19 cellular contexts compared by ENCODE assay signal in the genomic region with DNA sequence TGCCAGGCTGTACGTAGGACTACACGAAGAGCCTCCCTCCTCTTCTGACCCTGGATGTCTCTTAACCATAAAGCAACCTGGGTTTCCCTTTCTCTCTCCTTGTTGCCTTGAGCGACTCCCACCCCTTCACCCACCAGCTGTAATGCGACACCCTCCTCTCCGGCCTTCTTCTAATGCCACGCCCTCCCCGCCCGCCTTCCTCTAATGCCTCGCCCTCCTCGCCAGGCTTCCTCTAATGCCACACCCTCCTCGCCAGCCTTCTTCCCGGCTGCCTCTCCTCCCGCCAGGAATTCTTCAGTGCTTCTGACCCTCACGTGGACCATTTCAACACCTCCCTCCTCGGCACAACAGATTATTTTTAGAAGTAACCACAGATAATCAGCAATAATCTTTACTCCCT.
DNase-seq lines count a peak whose midpoint lies in the region; ATAC-seq and TF ChIP-seq lines count a peak whose summit lies in the region.
"Had no signal": no experiment of that assay in that cellular context is flagged by ENCODE, and none has a peak within 500 bp of the region (broad histone marks: within the 10 kb centered on the region; RNA-seq: fewer than 3 reads in every experiment).

No MANE protein-coding gene starts in this region.

- no peak overlapping the region for H3K4me3 ChIP-seq in NT2/D1 (ENCODE audit: insufficient read length, low read depth)
- no peak overlapping the region for H3K4me3 ChIP-seq in transverse colon
- H3K4me3 ChIP-seq: A549, gastrocnemius medialis, ovary, skin epidermis had no signal

- 10 to 24% methylated on average over 14 to 15 of the region's 15 CpGs for WGBS in transverse colon (ENCODE audit: low coverage in 1 of 2), 2 donors

- in situ Hi-C loops in transverse colon (cut with MboI; ENCODE audit: low pct_ligation_motif_present in 1 of 4, low pct_unique_long_range_greater_than_20kb in 1 of 4, low sequenced_read_pairs in 3 of 4) = no loop called here

- TF ChIP-seq POLR2A in transverse colon (IDR thresholded peaks at IDR 0.05) = no peak

- no peak for TF ChIP-seq CTCF in transverse colon (IDR thresholded peaks at IDR 0.05)

- H3K27ac ChIP-seq in transverse colon = no peak overlapping the region
- H3K27ac ChIP-seq: A549, gastrocnemius medialis, ovary, skin epidermis had no signal

- H3K4me1 ChIP-seq in NT2/D1 (ENCODE audit: insufficient read depth, insufficient read length) = peaks cover 10% of the 10 kb centered on the region
- H3K4me1 ChIP-seq in transverse colon = no peaks in the 10 kb centered on the region
- H3K4me1 ChIP-seq: gastrocnemius medialis had no signal

- TF ChIP-seq EP300 in transverse colon (IDR thresholded peaks at IDR 0.05; ENCODE audit: low read depth) = no peak

- H3K9me3 ChIP-seq in NT2/D1 (ENCODE audit: insufficient read depth, low read length) = no peaks in the 10 kb centered on the region
- H3K9me3 ChIP-seq in transverse colon = no peaks in the 10 kb centered on the region
- H3K9me3 ChIP-seq: A549, gastrocnemius medialis, ovary had no signal

- H3K27me3 ChIP-seq in NT2/D1 (ENCODE audit: insufficient read depth, insufficient read length) = no peaks in the 10 kb centered on the region
- peaks cover 26% of the 10 kb centered on the region for H3K27me3 ChIP-seq in transverse colon
- H3K27me3 ChIP-seq: gastrocnemius medialis, ovary had no signal

- DNase-seq in NCI-H524 (lab: John Stamatoyannopoulos, UW) (peak; percentile 57 to 65), NCI-H524 treated with DMSO at 0.1 percent for 48 hours (lab: John Stamatoyannopoulos, UW) (no peak), NT2/D1 (ENCODE audit: low read depth, low spot score) (peak; percentile 30), islet precursor cell (peak; percentile 62), transverse colon (peak; percentile 25), CD1c-positive myeloid dendritic cell (ENCODE audit: extremely low spot score) (no peak), SIG-M5 treated with dmso at 0.1 percent for 504 hours (lab: John Stamatoyannopoulos, UW; ENCODE audit: unreplicated experiment) (no peak)
- DNase-seq: activated CD8-positive, alpha-beta memory T cell treated with anti-CD3 and anti-CD28 coated beads, Interleukin-2, amount 10 ng/mL, durations not matched to agents 7 days and 5 days; activated naive CD4-positive, alpha-beta T cell; CD4-positive, alpha-beta T cell; EL; gastrocnemius medialis; KBM-7; NCI-H510A; ovary; trophoblast cell had no signal

- ATAC-seq in GM21526 (IDR thresholded peaks at IDR 0.05; ENCODE audit: low FRiP score, unreplicated experiment) = no peak
- ATAC-seq: A549; activated CD8-positive, alpha-beta memory T cell treated with anti-CD3 and anti-CD28 coated beads, Interleukin-2, amount 10 ng/mL, durations not matched to agents 7 days and 5 days; gastrocnemius medialis had no signal

- intact Hi-C loops in transverse colon (cut with DNase I; ENCODE audit: low total_unique reads) = no loop called here

- H3K36me3 ChIP-seq in NT2/D1 (ENCODE audit: insufficient read depth, insufficient read length, low read length) = no peaks in the 10 kb centered on the region
- H3K36me3 ChIP-seq in transverse colon = no peaks in the 10 kb centered on the region
- H3K36me3 ChIP-seq: gastrocnemius medialis, ovary had no signal

- no peak overlapping the region for H3K9ac ChIP-seq in NT2/D1 (ENCODE audit: insufficient read length, low read depth)

Comparison
In these comparisons a context has a peak if more than half of its experiments do, and no peak if none do; other contexts are left out.
1. DNase-seq: peak in NCI-H524 (2 of 2), NT2/D1 (single experiment), islet precursor cell (single experiment) and transverse colon (single experiment); none in NCI-H524 treated with DMSO at 0.1 percent for 48 hours (single experiment), CD1c-positive myeloid dendritic cell (single experiment) and SIG-M5 treated with dmso at 0.1 percent for 504 hours (single experiment).